Comparison of ENCODE assay signal across 17 cellular contexts in the genomic region with DNA sequence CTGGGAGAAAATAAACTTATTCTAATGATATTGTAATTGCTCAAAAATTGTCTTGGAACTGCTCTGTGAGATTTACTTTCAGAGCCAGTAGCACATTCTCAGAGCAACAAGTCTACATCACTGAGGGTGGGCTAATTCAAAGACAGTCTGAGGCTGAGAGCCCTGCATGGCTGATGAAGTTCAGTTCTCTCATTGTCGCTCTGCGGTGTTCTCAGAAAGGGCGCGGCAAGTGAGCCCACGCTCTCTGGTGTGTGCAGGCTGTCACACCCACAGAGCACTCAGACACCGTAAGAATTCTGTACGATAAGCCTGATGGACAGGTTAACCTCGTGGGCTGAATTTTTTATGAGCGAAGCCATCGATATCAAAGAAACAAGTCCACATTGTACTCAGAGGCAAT.
A peak's percentile ranks its signal among the peaks of the same experiment; 100 is the strongest.
DNase-seq lines count a peak whose midpoint lies in the region; ATAC-seq, FAIRE-seq and TF ChIP-seq lines count a peak whose summit lies in the region.
"Had no signal": no experiment of that assay in that cellular context is flagged by ENCODE, and none has a peak within 500 bp of the region (broad histone marks: within the 10 kb centered on the region; RNA-seq: fewer than 3 reads in every experiment).

No MANE protein-coding gene starts in this region.

- DNase-seq in GM23338 (ENCODE audit: low spot score) (peak; percentile 24), WTC11 (ENCODE audit: low spot score) (no peak), H1 (ENCODE audit: low read depth in 1 of 2, low spot score in 2 of 2) (no peak), nucleus accumbens (lab: John Stamatoyannopoulos, UW) (peak in 35 of 56 donors; percentile 2 to 78 (median 24)), NOMO-1 treated with DMSO at 0.1 percent for 48 hours (lab: John Stamatoyannopoulos, UW; ENCODE audit: unreplicated experiment) (no peak), GM13977 (ENCODE audit: low spot score) (no peak), right cardiac atrium (no peak)
- DNase-seq in stimulated activated naive CD4-positive, alpha-beta T cell treated with Interleukin-2 at 50 U/mL for 16 hours (lab: John Stamatoyannopoulos, UW) = no peak
- DNase-seq: ACHN; CD4-positive, CD25-positive, alpha-beta regulatory T cell; DMS 273 treated with DMSO at 0.1 percent for 48 hours; DMS79; GOT3 had no signal

- no peaks in the 10 kb centered on the region for H3K36me3 ChIP-seq in GM23338 (ENCODE audit: insufficient read depth)
- H3K36me3 ChIP-seq in H1 (ENCODE audit: control insufficient read depth in 2 of 4, insufficient read depth in 4 of 4, low read length in 3 of 4) = no peaks in the 10 kb centered on the region
- H3K36me3 ChIP-seq: BLaER1 treated with 17β-estradiol and CSF1 and Interleukin-3, amounts not matched to agents 10 nM and 100 nM had no signal

- no peak overlapping the region for H3K18ac ChIP-seq in H1 (ENCODE audit: extremely low read depth, low read length)

- H3K23ac ChIP-seq in H1 (ENCODE audit: insufficient read length) = no peak overlapping the region

- intact Hi-C loops in right cardiac atrium (cut with DNase I) = no loop called here

- TF ChIP-seq CTCF in GM23338 (conservative IDR thresholded peaks at IDR 0.05; ENCODE audit: low read depth in 2 of 2) (no peak), WTC11 (IDR thresholded peaks at IDR 0.05) (no peak), H1 (IDR thresholded peaks at IDR 0.05; ENCODE audit: control extremely low read depth in 1 of 3, insufficient read depth in 1 of 3, low read depth in 1 of 3, low read length in 3 of 3) (no peak), GM13977 (IDR thresholded peaks at IDR 0.05; ENCODE audit: extremely low read depth, insufficient read depth, missing control alignments) (no peak)

- no peak overlapping the region for H2BK12ac ChIP-seq in H1 (ENCODE audit: low read depth, low read length)

- WGBS in H1 (ENCODE audit: extremely low coverage in 1 of 2, insufficient coverage in 1 of 2, insufficient read length in 1 of 2, insufficient replicate concordance in 2 of 2, low coverage in 1 of 2, low lambda C conversion rate in 2 of 2, missing lambda C conversion rate in 1 of 2), 2 experiments = 93% methylated on average over 10 of the region's 10 CpGs; no CpG with 5 or more reads in 1 of the 2 experiments
- WGBS in right cardiac atrium = 58% methylated on average over 10 of the region's 10 CpGs

- no peak for FAIRE-seq in H1 (lab: Jason Lieb, UNC)
- FAIRE-seq: GM12878 had no signal

- ATAC-seq in GM23338 = peak; percentile 56
- ATAC-seq in WTC11 = peak; percentile 60
- no peak for ATAC-seq in right cardiac atrium
- ATAC-seq: GM12878, HCT116 had no signal

- H3K27ac ChIP-seq in GM23338 (ENCODE audit: low read depth) = no peak overlapping the region
- no peak overlapping the region for H3K27ac ChIP-seq in H1 (ENCODE audit: low read depth, low read length)
- H3K27ac ChIP-seq in right cardiac atrium (ENCODE audit: low read length) = no peak overlapping the region
- H3K27ac ChIP-seq: BLaER1 treated with 17β-estradiol and CSF1 and Interleukin-3, amounts not matched to agents 10 nM and 100 nM; HL-60 had no signal

- no peaks in the 10 kb centered on the region for H4K20me1 ChIP-seq in GM23338 (replicated peaks; ENCODE audit: insufficient read depth)
- no peaks in the 10 kb centered on the region for H4K20me1 ChIP-seq in H1 (replicated peaks in 1 of 2; ENCODE audit: control insufficient read depth in 1 of 2, insufficient read depth in 2 of 2, low read length in 2 of 2)
- H4K20me1 ChIP-seq: BLaER1 treated with 17β-estradiol and CSF1 and Interleukin-3, amounts not matched to agents 10 nM and 100 nM had no signal

- in situ Hi-C loops in GM13977 (cut with MboI; ENCODE audit: low pct_unique_long_range_greater_than_20kb, low sequenced_read_pairs, unreplicated experiment) = no loop called here

- no peaks in the 10 kb centered on the region; the same call in 2 of the 3 replicates for H3K9me3 Mint-ChIP-seq in GM23338
- no peaks in the 10 kb centered on the region for H3K9me3 Mint-ChIP-seq in WTC11

- no peak overlapping the region for H2BK120ac ChIP-seq in H1 (replicated peaks; ENCODE audit: low read depth, low read length)

- H3K4ac ChIP-seq in H1 (replicated peaks; ENCODE audit: insufficient read length, low read depth, low read length) = no peak overlapping the region

- H3K9ac ChIP-seq in H1 (replicated peaks in 1 of 4; ENCODE audit: extremely low read depth in 1 of 4, low read depth in 3 of 4, low read length in 3 of 4) = no peak overlapping the region
- H3K9ac ChIP-seq: BLaER1 treated with 17β-estradiol and CSF1 and Interleukin-3, amounts not matched to agents 10 nM and 100 nM had no signal

- H2BK5ac ChIP-seq in H1 (ENCODE audit: low read depth, low read length) = no peak overlapping the region

- H3K79me2 ChIP-seq in GM23338 (replicated peaks; ENCODE audit: insufficient read depth) = no peaks in the 10 kb centered on the region
- H3K79me2 ChIP-seq in H1 (ENCODE audit: control insufficient read depth in 1 of 2, insufficient read depth in 2 of 2, low read length in 2 of 2) = no peaks in the 10 kb centered on the region

- CTCF ChIA-PET in WTC11 (lab: Charles Lee) = no interaction called here
- CTCF ChIA-PET in H1 (lab: Charles Lee; ENCODE audit: partially characterized antibody) = no interaction called here

- H2BK20ac ChIP-seq in H1 (ENCODE audit: low read length) = no peak overlapping the region

- no peak for TF ChIP-seq RAD21 in H1 (IDR thresholded peaks at IDR 0.05 in 1 of 2, conservative IDR thresholded peaks at IDR 0.05 in 1 of 2; ENCODE audit: low read depth in 2 of 2, low read length in 2 of 2)

- peak overlapping the region; percentile 51; the same call in 1 of the 2 replicates for H4K8ac ChIP-seq in H1 (ENCODE audit: extremely low read depth, insufficient read depth, low read length)

- H3K27me3 Mint-ChIP-seq in GM23338 (ENCODE audit: insufficient read depth, low read depth, poor library complexity) (peaks cover 3% of the 10 kb centered on the region), WTC11 (ENCODE audit: low read depth) (no peaks in the 10 kb centered on the region)
- H3K27me3 Mint-ChIP-seq: CD4-positive, CD25-positive, alpha-beta regulatory T cell had no signal

- H4K5ac ChIP-seq in H1 (ENCODE audit: insufficient read length, low read depth, low read length) = no peak overlapping the region

- no peaks in the 10 kb centered on the region for H3K23me2 ChIP-seq in H1 (ENCODE audit: low read depth, low read length)

- H3K4me2 ChIP-seq in GM23338 = no peak overlapping the region
- H3K4me2 ChIP-seq in H1 (ENCODE audit: insufficient read depth in 1 of 2, low read depth in 2 of 2, low read length in 2 of 2) = no peak overlapping the region

- no peak overlapping the region for H4K91ac ChIP-seq in H1 (replicated peaks; ENCODE audit: insufficient read length, low read length)

- peaks cover 5% of the 10 kb centered on the region; the same call in 1 of the 2 replicates for H3K4me1 ChIP-seq in GM23338 (ENCODE audit: insufficient read depth)
- no peaks in the 10 kb centered on the region for H3K4me1 ChIP-seq in H1 (replicated peaks in 1 of 4; ENCODE audit: control insufficient read depth in 3 of 4, insufficient read depth in 4 of 4, low read length in 3 of 4)
- H3K4me1 ChIP-seq in right cardiac atrium (ENCODE audit: control insufficient read depth, insufficient read depth, low read length) = no peaks in the 10 kb centered on the region

- H2AFZ ChIP-seq in GM23338 (no peak overlapping the region), H1 (ENCODE audit: low read length) (no peak overlapping the region)

- no peak overlapping the region for H3K56ac ChIP-seq in H1 (replicated peaks; ENCODE audit: insufficient read length, low read depth, low read length)

- H3K9me3 ChIP-seq in H1 (ENCODE audit: insufficient read depth in 2 of 2, low read depth in 1 of 2, low read length in 1 of 2) (no peaks in the 10 kb centered on the region), right cardiac atrium (ENCODE audit: control insufficient read depth, low read length) (no peaks in the 10 kb centered on the region)
- H3K9me3 ChIP-seq: BLaER1 treated with 17β-estradiol and CSF1 and Interleukin-3, amounts not matched to agents 10 nM and 100 nM had no signal

- no peak overlapping the region for H3K4me3 Mint-ChIP-seq in GM23338
- H3K4me3 Mint-ChIP-seq in WTC11 = no peak overlapping the region

- TF ChIP-seq POLR2A in H1 (IDR thresholded peaks at IDR 0.05; ENCODE audit: control extremely low read depth in 1 of 2, low read depth in 2 of 2, low read length in 2 of 2) = no peak

- H3K27ac Mint-ChIP-seq in GM23338 = no peak overlapping the region
- no peak overlapping the region for H3K27ac Mint-ChIP-seq in WTC11
- H3K27ac Mint-ChIP-seq: CD4-positive, CD25-positive, alpha-beta regulatory T cell had no signal

- TF ChIP-seq EP300 in H1 (IDR thresholded peaks at IDR 0.05; ENCODE audit: borderline replicate concordance in 1 of 2, low read depth in 2 of 2, low read length in 2 of 2) = no peak

- POLR2A ChIA-PET in WTC11 (lab: Charles Lee) (no interaction called here), H1 (lab: Charles Lee; ENCODE audit: partially characterized antibody) (no interaction called here)

- H3K4me1 Mint-ChIP-seq in GM23338 (peaks cover 8% of the 10 kb centered on the region), WTC11 (peaks cover 13% of the 10 kb centered on the region)
- H3K4me1 Mint-ChIP-seq: CD4-positive, CD25-positive, alpha-beta regulatory T cell had no signal

- no peak overlapping the region for H2AK5ac ChIP-seq in H1 (ENCODE audit: low read depth, low read length)

- H3K27me3 ChIP-seq in GM23338 (ENCODE audit: insufficient read depth) = no peaks in the 10 kb centered on the region
- H3K27me3 ChIP-seq in H1 (replicated peaks in 1 of 4; ENCODE audit: control insufficient read depth in 3 of 4, extremely low read depth in 1 of 4, insufficient read depth in 3 of 4, low read length in 3 of 4) = no peaks in the 10 kb centered on the region
- no peaks in the 10 kb centered on the region for H3K27me3 ChIP-seq in right cardiac atrium (ENCODE audit: control insufficient read depth, insufficient read depth)
- H3K27me3 ChIP-seq: BLaER1 treated with 17β-estradiol and CSF1 and Interleukin-3, amounts not matched to agents 10 nM and 100 nM had no signal

- H3F3A ChIP-seq in GM23338 (replicated peaks; ENCODE audit: low read depth) = no peaks in the 10 kb centered on the region

- H3K4me3 ChIP-seq in GM23338 = no peak overlapping the region
- H3K4me3 ChIP-seq in H1 (ENCODE audit: extremely low read depth in 1 of 4, insufficient read depth in 2 of 4, low read depth in 3 of 4, low read length in 4 of 4) = no peak overlapping the region
- H3K4me3 ChIP-seq in right cardiac atrium (ENCODE audit: low read length) = no peak overlapping the region
- H3K4me3 ChIP-seq: BLaER1 treated with 17β-estradiol and CSF1 and Interleukin-3, amounts not matched to agents 10 nM and 100 nM; GM12878 had no signal

- no peak overlapping the region for H3K14ac ChIP-seq in H1 (ENCODE audit: insufficient read length)

- no peak overlapping the region for H2BK15ac ChIP-seq in H1 (ENCODE audit: low read length)

- H3K9me2 ChIP-seq in GM23338 (ENCODE audit: insufficient read depth) = 0 out of 2 replicates have a peak, but pooled peaks cover 16% of the 10 kb centered on the region

- H3K36me3 Mint-ChIP-seq in GM23338 (ENCODE audit: low read depth) (no peaks in the 10 kb centered on the region), WTC11 (no peaks in the 10 kb centered on the region)
- H3K36me3 Mint-ChIP-seq: CD4-positive, CD25-positive, alpha-beta regulatory T cell had no signal

- no peaks in the 10 kb centered on the region for H3K79me1 ChIP-seq in H1 (ENCODE audit: low read depth, low read length)

TF ChIP-seq in H1, 55 proteins besides CTCF, POLR2A, EP300 and RAD21:
- TF ChIP-seq FOSL1 (IDR thresholded peaks at IDR 0.05; ENCODE audit: insufficient read depth, low read depth, low read length) = no peak
TF ChIP-seq in H1: peak in this region for 0.

Comparison
In these comparisons a context has a peak if more than half of its experiments do, and no peak if none do; other contexts are left out.
1. ATAC-seq: peak in GM23338 (single experiment) and WTC11 (single experiment); none in right cardiac atrium (0 of 2).
2. DNase-seq: peak in GM23338 (single experiment) and nucleus accumbens (35 of 56); none in WTC11 (single experiment), H1 (0 of 2), NOMO-1 treated with DMSO at 0.1 percent for 48 hours (single experiment), GM13977 (single experiment), stimulated activated naive CD4-positive, alpha-beta T cell treated with Interleukin-2 at 50 U/mL for 16 hours (single experiment) and right cardiac atrium (0 of 3).